In the genomic region with DNA sequence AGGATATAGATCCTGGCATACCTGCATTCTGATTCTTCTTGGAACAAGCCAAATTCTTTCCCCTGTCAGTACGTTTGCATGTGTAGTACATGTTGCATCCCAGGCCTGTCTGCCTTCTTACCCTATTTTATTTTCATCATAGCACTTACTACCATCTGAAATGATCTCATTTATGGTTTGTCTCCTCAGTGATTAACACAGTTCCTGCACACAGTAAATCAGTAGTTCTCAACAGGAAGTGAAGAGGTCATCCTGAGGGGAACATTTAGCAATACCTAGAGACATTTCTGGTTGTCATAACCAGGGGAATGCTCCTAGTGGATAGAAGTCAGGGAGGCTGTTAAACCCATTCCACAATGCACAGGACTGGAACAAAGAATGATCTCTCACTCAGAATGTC, we compare ENCODE assay signal across 1 cellular context.
TF ChIP-seq lines count a peak whose summit lies in the region.

No MANE protein-coding gene starts in this region.

TF ChIP-seq in HepG2, 621 proteins besides CTCF, POLR2A, EP300 and RAD21:
- TF ChIP-seq ZNF704 (CRISPR knock-in tag; IDR thresholded peaks at IDR 0.05; ENCODE audit: borderline replicate concordance) (no peak), ZNF7 (CRISPR knock-in tag; IDR thresholded peaks at IDR 0.05) (no peak), RARA (CRISPR knock-in tag; IDR thresholded peaks at IDR 0.05) (peak; percentile 10; the same call in 1 of the 2 replicates)
